Comparison of ENCODE assay signal across 8 cellular contexts in genomic region chr13:99176309-99177276, GRCh38. TPM values are rescaled to one million over a fixed set of nuclear protein-coding genes. Genes with fewer than 3 reads are reported as not detected.
DNase-seq lines count a peak whose midpoint lies in the region; ATAC-seq and TF ChIP-seq lines count a peak whose summit lies in the region.

No MANE protein-coding gene starts in this region.

- WGBS in gastroesophageal sphincter (ENCODE audit: low coverage in 1 of 2), 2 donors = 21% methylated on average over 18 of the region's 24 CpGs
- WGBS in transverse colon (ENCODE audit: low coverage in 1 of 2), 2 donors = 24 to 100% methylated on average over 1 to 23 of the region's 24 CpGs

- H3K4me1 ChIP-seq in KMS-11 (ENCODE audit: low read depth, poor library complexity, severe bottlenecking) (no peaks in the 10 kb centered on the region), gastroesophageal sphincter (no peaks in the 10 kb centered on the region), parathyroid adenoma (no peaks in the 10 kb centered on the region), transverse colon (peaks cover 4 to 8% (median 7%) of the 10 kb centered on the region in 4 donors)

- H3K36me3 ChIP-seq in KMS-11 (ENCODE audit: insufficient read depth) = no peaks in the 10 kb centered on the region
- no peaks in the 10 kb centered on the region for H3K36me3 ChIP-seq in gastroesophageal sphincter
- H3K36me3 ChIP-seq in parathyroid adenoma (ENCODE audit: control insufficient read depth, insufficient read depth, low read length) = no peaks in the 10 kb centered on the region
- no peaks in the 10 kb centered on the region for H3K36me3 ChIP-seq in transverse colon

- POLR2A ChIA-PET in RWPE1 (lab: Yijun Ruan, JAX; ENCODE audit: low non-redundant PET) = no interaction called here

- DNase-seq in DMS53 (lab: John Stamatoyannopoulos, UW) (peak; percentile 73), RWPE1 (ENCODE audit: low spot score) (peak; percentile 75), transverse colon (peak; percentile 81)
- DNase-seq in activated effector memory CD4-positive, alpha-beta T cell treated with Interleukin-2 at 50 U/mL for 16 hours = peak; percentile 61

- no peaks in the 10 kb centered on the region for H4K20me1 ChIP-seq in KMS-11 (ENCODE audit: insufficient read depth)

- no peak overlapping the region for H3K4me3 ChIP-seq in KMS-11 (IDR thresholded peaks at IDR 0.05; ENCODE audit: insufficient read depth, low read depth, low read length)
- H3K4me3 ChIP-seq in gastroesophageal sphincter = no peak overlapping the region
- H3K4me3 ChIP-seq in parathyroid adenoma (ENCODE audit: low read depth, low read length) = no peak overlapping the region
- H3K4me3 ChIP-seq in transverse colon = no peak overlapping the region

- H3K79me2 ChIP-seq in KMS-11 (ENCODE audit: insufficient read depth, low read depth) = no peaks in the 10 kb centered on the region
- H3K79me2 ChIP-seq in parathyroid adenoma = no peaks in the 10 kb centered on the region

- CTCF ChIA-PET in RWPE1 (lab: Yijun Ruan, JAX) = interaction anchor here (0.5 to 1.8 kb wide), 42 partner anchors 8 to 1315 kb away, joined by 3 to 17 read pairs (median 4); partner anchors contain the start of gene UBAC2

- peak; percentile 65 for ATAC-seq in GM21576 (IDR thresholded peaks at IDR 0.05; ENCODE audit: unreplicated experiment)
- peak; percentile 85 for ATAC-seq in gastroesophageal sphincter

- H3K27me3 ChIP-seq in KMS-11 (ENCODE audit: insufficient read depth, low read depth) = no peaks in the 10 kb centered on the region
- peaks cover 21% of the 10 kb centered on the region for H3K27me3 ChIP-seq in gastroesophageal sphincter
- no peaks in the 10 kb centered on the region for H3K27me3 ChIP-seq in parathyroid adenoma (ENCODE audit: control insufficient read depth, insufficient read depth, low read length)
- H3K27me3 ChIP-seq in transverse colon = peaks cover 11% of the 10 kb centered on the region

- H3K27ac ChIP-seq in KMS-11 (no peak overlapping the region), RWPE1 (no peak overlapping the region), gastroesophageal sphincter (no peak overlapping the region), parathyroid adenoma (no peak overlapping the region), transverse colon (no peak overlapping the region)

- TF ChIP-seq CTCF in KMS-11 (conservative IDR thresholded peaks at IDR 0.05; ENCODE audit: low read depth, low read length) (peak; percentile 73), RWPE1 (conservative IDR thresholded peaks at IDR 0.05; ENCODE audit: low read depth) (peak; percentile 87), gastroesophageal sphincter (IDR thresholded peaks at IDR 0.05) (peak; percentile 81 to 95 (median 82)), parathyroid adenoma (IDR thresholded peaks at IDR 0.05) (peak; percentile 75), transverse colon (IDR thresholded peaks at IDR 0.05) (peak; percentile 89 to 94 (median 92))

- H2AFZ ChIP-seq in KMS-11 (ENCODE audit: low read depth) (peak overlapping the region; percentile 47; the same call in 1 of the 2 replicates), parathyroid adenoma (peak overlapping the region; percentile 19)

- intact Hi-C loops in transverse colon (cut with DNase I; ENCODE audit: low total_unique reads) = loop anchor here (2.0 to 5.0 kb wide), 2 partner anchors 91 to 260 kb away; no protein-coding TSS in a partner anchor

- H3K4me2 ChIP-seq in KMS-11 = peak overlapping the region; percentile 42
- H3K4me2 ChIP-seq in parathyroid adenoma (ENCODE audit: low read length) = peak overlapping the region; percentile 46

- H3K9ac ChIP-seq in KMS-11 (no peak overlapping the region), parathyroid adenoma (no peak overlapping the region)

- in situ Hi-C loops in transverse colon (cut with MboI; ENCODE audit: low pct_ligation_motif_present in 1 of 4, low pct_unique_long_range_greater_than_20kb in 1 of 4, low sequenced_read_pairs in 3 of 4) = loop anchor here (5.0 to 25.0 kb wide), 4 partner anchors 86 to 261 kb away; no protein-coding TSS in a partner anchor

- no peaks in the 10 kb centered on the region for H3K9me3 ChIP-seq in gastroesophageal sphincter
- no peaks in the 10 kb centered on the region for H3K9me3 ChIP-seq in parathyroid adenoma (ENCODE audit: control insufficient read depth, low read length)
- H3K9me3 ChIP-seq in transverse colon = no peaks in the 10 kb centered on the region

- TF ChIP-seq POLR2A in gastroesophageal sphincter (IDR thresholded peaks at IDR 0.05) (no peak), transverse colon (IDR thresholded peaks at IDR 0.05) (no peak)

- TF ChIP-seq EP300 in gastroesophageal sphincter (IDR thresholded peaks at IDR 0.05) (no peak), transverse colon (IDR thresholded peaks at IDR 0.05; ENCODE audit: low read depth) (no peak)

RNA-seq across cellular contexts. Expression of gene UBAC2, which starts 24.1 kb away (rescaled TPM):
- total RNA-seq in gastroesophageal sphincter (10 to 100 TPM; 45.0 to 59.6 (median 52.2) TPM), transverse colon (10 to 100 TPM; 34.4 to 77.3 (median 66.5) TPM)
